Comparison of ENCODE assay signal across 8 cellular contexts in the genomic region with DNA sequence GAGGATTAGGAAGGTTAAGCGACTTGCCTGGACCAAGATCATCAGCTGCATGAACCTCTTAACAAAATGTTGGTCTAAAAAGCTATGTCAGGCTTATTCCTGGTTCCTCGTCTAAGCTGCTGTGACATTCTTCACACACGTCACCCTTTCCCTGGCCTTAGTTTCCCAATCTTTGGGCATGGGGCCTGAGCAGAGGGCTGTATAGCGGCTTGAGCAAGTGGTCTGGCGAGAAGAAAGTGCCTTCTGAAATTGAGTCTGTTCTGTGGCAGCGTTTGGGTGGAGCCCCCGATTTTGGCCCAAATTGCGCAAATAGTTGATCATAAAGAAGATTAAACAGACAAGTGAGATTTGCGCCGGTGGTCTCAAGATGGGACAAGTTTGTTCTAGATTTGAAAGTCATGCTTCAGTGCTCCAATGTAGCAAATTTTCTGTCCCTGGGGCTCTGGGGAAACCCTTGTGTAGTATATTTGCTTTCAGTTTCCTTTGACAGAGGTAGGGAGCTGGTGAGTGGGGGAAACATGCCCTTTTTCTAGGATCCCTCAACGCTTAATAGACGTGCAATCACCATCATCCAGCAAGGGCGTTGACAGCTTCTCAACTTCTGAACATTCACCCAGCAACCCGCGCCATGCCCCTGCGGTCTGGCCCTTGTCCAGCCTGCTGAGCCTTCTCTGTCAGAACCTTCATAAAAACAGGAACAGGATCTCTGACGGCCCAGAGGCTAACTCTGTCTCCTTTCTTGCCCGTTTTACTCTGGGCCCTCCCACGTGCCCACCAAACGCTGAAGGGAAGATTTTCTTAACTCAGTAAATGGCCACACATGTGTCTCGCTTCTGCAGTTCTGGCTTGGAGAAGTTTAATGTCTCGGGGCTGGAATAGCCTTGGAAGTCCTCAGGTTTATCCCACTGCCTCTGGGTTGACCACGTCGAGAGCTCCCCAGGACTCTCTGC. TPM values are rescaled to one million over a fixed set of nuclear protein-coding genes. Genes with fewer than 3 reads are reported as not detected.
DNase-seq lines count a peak whose midpoint lies in the region; ATAC-seq and TF ChIP-seq lines count a peak whose summit lies in the region.

No MANE protein-coding gene starts in this region.

- intact Hi-C loops in OCI-LY7 (cut with micrococcal nuclease; ENCODE audit: unreplicated experiment), result no loop called here
- intact Hi-C loops in gastrocnemius medialis (cut with DNase I; ENCODE audit: low total_unique reads), result no loop called here

- H3K27me3 Mint-ChIP-seq in central memory CD8-positive, alpha-beta T cell, result no peaks in the 10 kb centered on the region

- no peaks in the 10 kb centered on the region for H3K9me3 Mint-ChIP-seq in central memory CD8-positive, alpha-beta T cell

- H3K4me1 ChIP-seq in OCI-LY7 (ENCODE audit: insufficient read depth, low read length, poor library complexity, severe bottlenecking), result peaks cover 5% of the 10 kb centered on the region
- no peaks in the 10 kb centered on the region for H3K4me1 ChIP-seq in gastrocnemius medialis

- TF ChIP-seq CTCF in OCI-LY7 (conservative IDR thresholded peaks at IDR 0.05; ENCODE audit: low read length) (no peak), gastrocnemius medialis (IDR thresholded peaks at IDR 0.05 in 4 of 5, conservative IDR thresholded peaks at IDR 0.05 in 1 of 5) (no peak)

- peak overlapping the region; percentile 88 for H3K27ac Mint-ChIP-seq in central memory CD8-positive, alpha-beta T cell (ENCODE audit: low read depth)

- ATAC-seq in GM18867 (IDR thresholded peaks at IDR 0.05; ENCODE audit: unreplicated experiment) (peak; percentile 75), HG02763 (IDR thresholded peaks at IDR 0.05; ENCODE audit: unreplicated experiment) (peak; percentile 58), gastrocnemius medialis (no peak), GM19328 (IDR thresholded peaks at IDR 0.05; ENCODE audit: unreplicated experiment) (no peak)
- ATAC-seq in central memory CD8-positive, alpha-beta T cell (replicated peaks; ENCODE audit: extremely low read depth, poor library complexity, severe bottlenecking), result peak; percentile 53

- H3K36me3 Mint-ChIP-seq in central memory CD8-positive, alpha-beta T cell (ENCODE audit: insufficient read depth), result peaks cover 4% of the 10 kb centered on the region

- no peaks in the 10 kb centered on the region for H3K9me2 ChIP-seq in OCI-LY7 (ENCODE audit: insufficient read depth, low read length)

- H4K20me1 ChIP-seq in OCI-LY7 (ENCODE audit: insufficient read depth, low read length), result no peaks in the 10 kb centered on the region

- CTCF ChIA-PET in OCI-LY7 (lab: Charles Lee; ENCODE audit: unreplicated experiment), result interaction anchor here (0.6 kb wide), 1 partner anchor 33 kb away, joined by 4 read pairs; no protein-coding TSS in a partner anchor

- POLR2A ChIA-PET in OCI-LY7 (lab: Charles Lee), result interaction anchor here (1.7 kb wide), 1 partner anchor 11 kb away, joined by 9 read pairs; no protein-coding TSS in a partner anchor

- H3K4me1 Mint-ChIP-seq in central memory CD8-positive, alpha-beta T cell, result peaks cover 41% of the 10 kb centered on the region

- no peak overlapping the region for H2AFZ ChIP-seq in OCI-LY7 (ENCODE audit: low read length)

- peak overlapping the region; percentile 59 for H3K4me3 Mint-ChIP-seq in central memory CD8-positive, alpha-beta T cell

- peak overlapping the region; percentile 37; the same call in 1 of the 2 replicates for H3K4me2 ChIP-seq in OCI-LY7 (ENCODE audit: low read length)

- BruUV-seq in OCI-LY7 (replicated peaks; lab: Mats Ljungman, UMichigan), result no TSS peak

- H3K36me3 ChIP-seq in OCI-LY7 (ENCODE audit: insufficient read depth, low read length) (no peaks in the 10 kb centered on the region), gastrocnemius medialis (no peaks in the 10 kb centered on the region)

- H3K27me3 ChIP-seq in gastrocnemius medialis, result peaks cover 0 to under 1% (median 0%) of the 10 kb centered on the region in 3 donors

- H3K79me2 ChIP-seq in OCI-LY7 (ENCODE audit: insufficient read depth, low read depth, low read length), result no peaks in the 10 kb centered on the region

- H3K27ac ChIP-seq in OCI-LY7 (ENCODE audit: low read depth, low read length, poor library complexity, severe bottlenecking) (no peak overlapping the region), gastrocnemius medialis (no peak overlapping the region)

- in situ Hi-C loops in gastrocnemius medialis (cut with MboI; ENCODE audit: low sequenced_read_pairs in 4 of 4), result no loop called here

- TF ChIP-seq POLR2A in gastrocnemius medialis (IDR thresholded peaks at IDR 0.05), result no peak

- DNase-seq in OCI-LY7 (ENCODE audit: low spot score) (no peak), gastrocnemius medialis (peak; percentile 29 to 55), NCI-H510A (lab: John Stamatoyannopoulos, UW) (no peak), NCI-H1436 treated with DMSO at 0.1 percent for 48 hours (lab: John Stamatoyannopoulos, UW) (no peak)
- peak in 1 of 2 donors; percentile 34 for DNase-seq in central memory CD8-positive, alpha-beta T cell (ENCODE audit: low spot score in 2 of 2)

- H3K4me3 ChIP-seq in OCI-LY7 (ENCODE audit: low read depth, low read length, poor library complexity, severe bottlenecking) (no peak overlapping the region), gastrocnemius medialis (no peak overlapping the region)

- H3K9me3 ChIP-seq in OCI-LY7 (ENCODE audit: low read length) (no peaks in the 10 kb centered on the region), gastrocnemius medialis (no peaks in the 10 kb centered on the region)

RNA-seq across cellular contexts. Expression of a gene that starts 58.4 kb away (rescaled TPM):
- total RNA-seq in OCI-LY7 (2014; rRNA removed; shearing (Covaris generic)), result not detected in 2 replicates
- total RNA-seq in OCI-LY7 (2022), result not detected in 2 replicates
- 1 to 10 TPM; 2.7 to 5.6 (median 3.2) TPM for total RNA-seq in gastrocnemius medialis

Comparison
In these comparisons a context has a peak if more than half of its experiments do, and no peak if none do; other contexts are left out.
1. ATAC-seq: peak in GM18867 (single experiment), HG02763 (single experiment) and central memory CD8-positive, alpha-beta T cell (single experiment); none in gastrocnemius medialis (0 of 2) and GM19328 (single experiment).
2. DNase-seq: peak in gastrocnemius medialis (2 of 2); none in OCI-LY7 (single experiment), NCI-H510A (single experiment) and NCI-H1436 treated with DMSO at 0.1 percent for 48 hours (single experiment).